In genomic region chr2:12347049-12347448, GRCh38 we compare ENCODE assay signal across 1 cellular context.
TF ChIP-seq lines count a peak whose summit lies in the region.

No MANE protein-coding gene starts in this region.

TF ChIP-seq in HepG2, 621 proteins besides CTCF, POLR2A, EP300 and RAD21 (continued from another document):
- TF ChIP-seq KDM4B (CRISPR knock-in tag; IDR thresholded peaks at IDR 0.05) (no peak), ZNF607 (CRISPR knock-in tag; IDR thresholded peaks at IDR 0.05; ENCODE audit: borderline replicate concordance) (no peak), ZNF784 (CRISPR knock-in tag; IDR thresholded peaks at IDR 0.05; ENCODE audit: borderline replicate concordance) (no peak), PLRG1 (conservative IDR thresholded peaks at IDR 0.05) (no peak), YEATS4 (CRISPR knock-in tag; IDR thresholded peaks at IDR 0.05; ENCODE audit: borderline replicate concordance) (no peak)
